1 cellular context compared by ENCODE assay signal in the genomic region with DNA sequence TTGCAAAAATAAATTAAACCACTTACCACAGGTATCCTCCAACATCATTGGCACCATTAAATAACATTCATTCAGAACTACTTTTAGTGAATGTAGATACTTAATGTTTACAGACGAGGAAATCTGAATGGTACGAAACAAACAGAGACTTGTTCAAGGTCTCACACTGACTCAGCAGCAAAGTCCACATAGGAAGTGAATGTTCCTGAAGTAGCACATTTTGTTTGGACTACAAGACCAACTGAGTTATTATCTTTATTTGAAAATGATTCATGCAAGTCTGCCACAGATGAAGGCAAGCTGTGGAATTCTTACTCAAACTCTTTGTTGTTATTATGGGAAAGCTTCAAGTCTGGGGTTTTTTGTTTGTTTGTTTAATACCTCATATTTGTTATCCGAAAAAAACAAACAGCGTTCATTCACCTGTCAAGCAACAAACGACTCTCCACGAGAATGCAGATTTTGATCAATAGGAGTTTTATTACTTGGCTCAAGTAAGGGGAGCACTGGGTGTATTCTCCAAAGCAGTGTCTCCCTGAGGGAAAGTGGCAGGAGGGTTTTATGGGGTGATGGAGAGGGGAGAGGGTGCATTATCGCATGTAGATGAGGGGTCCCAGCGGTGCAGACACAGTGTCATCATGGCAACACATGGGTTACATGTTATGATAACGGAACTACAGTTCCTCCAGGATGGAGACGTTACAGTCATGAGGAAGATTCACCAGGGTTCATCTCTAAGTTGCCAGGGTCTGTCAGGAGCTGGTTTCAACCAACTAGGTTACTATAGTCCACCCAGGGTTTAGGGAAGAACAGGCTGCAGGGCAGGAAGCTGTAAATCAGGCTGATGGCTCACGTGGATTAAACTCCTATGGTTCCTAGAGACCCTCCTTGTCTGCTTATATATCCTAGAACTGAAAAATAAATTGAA.
TF ChIP-seq lines count a peak whose summit lies in the region.

No MANE protein-coding gene starts in this region.

TF ChIP-seq in HepG2, 621 proteins besides CTCF, POLR2A, EP300 and RAD21 (continued from another document and continues in another):
- TF ChIP-seq ZBTB7A (CRISPR knock-in tag; IDR thresholded peaks at IDR 0.05): no peak
- TF ChIP-seq, protein P1, sequence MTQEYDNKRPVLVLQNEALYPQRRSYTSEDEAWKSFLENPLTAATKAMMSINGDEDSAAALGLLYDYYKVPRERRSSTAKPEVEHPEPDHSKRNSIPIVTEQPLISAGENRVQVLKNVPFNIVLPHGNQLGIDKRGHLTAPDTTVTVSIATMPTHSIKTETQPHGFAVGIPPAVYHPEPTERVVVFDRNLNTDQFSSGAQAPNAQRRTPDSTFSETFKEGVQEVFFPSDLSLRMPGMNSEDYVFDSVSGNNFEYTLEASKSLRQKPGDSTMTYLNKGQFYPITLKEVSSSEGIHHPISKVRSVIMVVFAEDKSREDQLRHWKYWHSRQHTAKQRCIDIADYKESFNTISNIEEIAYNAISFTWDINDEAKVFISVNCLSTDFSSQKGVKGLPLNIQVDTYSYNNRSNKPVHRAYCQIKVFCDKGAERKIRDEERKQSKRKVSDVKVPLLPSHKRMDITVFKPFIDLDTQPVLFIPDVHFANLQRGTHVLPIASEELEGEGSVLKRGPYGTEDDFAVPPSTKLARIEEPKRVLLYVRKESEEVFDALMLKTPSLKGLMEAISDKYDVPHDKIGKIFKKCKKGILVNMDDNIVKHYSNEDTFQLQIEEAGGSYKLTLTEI (CRISPR knock-in tag; conservative IDR thresholded peaks at IDR 0.05): no peak
- peak; percentile 81 for TF ChIP-seq FOSL2 (CRISPR knock-in tag; IDR thresholded peaks at IDR 0.05)
- peak; percentile 62 for TF ChIP-seq MAFF (IDR thresholded peaks at IDR 0.05; ENCODE audit: low read depth, low read length)
- no peak for TF ChIP-seq ZSCAN22 (CRISPR knock-in tag; IDR thresholded peaks at IDR 0.05)
- TF ChIP-seq ELF3 (CRISPR knock-in tag; IDR thresholded peaks at IDR 0.05): peak; percentile 35; the same call in 1 of the 2 replicates
- TF ChIP-seq, protein P2, sequence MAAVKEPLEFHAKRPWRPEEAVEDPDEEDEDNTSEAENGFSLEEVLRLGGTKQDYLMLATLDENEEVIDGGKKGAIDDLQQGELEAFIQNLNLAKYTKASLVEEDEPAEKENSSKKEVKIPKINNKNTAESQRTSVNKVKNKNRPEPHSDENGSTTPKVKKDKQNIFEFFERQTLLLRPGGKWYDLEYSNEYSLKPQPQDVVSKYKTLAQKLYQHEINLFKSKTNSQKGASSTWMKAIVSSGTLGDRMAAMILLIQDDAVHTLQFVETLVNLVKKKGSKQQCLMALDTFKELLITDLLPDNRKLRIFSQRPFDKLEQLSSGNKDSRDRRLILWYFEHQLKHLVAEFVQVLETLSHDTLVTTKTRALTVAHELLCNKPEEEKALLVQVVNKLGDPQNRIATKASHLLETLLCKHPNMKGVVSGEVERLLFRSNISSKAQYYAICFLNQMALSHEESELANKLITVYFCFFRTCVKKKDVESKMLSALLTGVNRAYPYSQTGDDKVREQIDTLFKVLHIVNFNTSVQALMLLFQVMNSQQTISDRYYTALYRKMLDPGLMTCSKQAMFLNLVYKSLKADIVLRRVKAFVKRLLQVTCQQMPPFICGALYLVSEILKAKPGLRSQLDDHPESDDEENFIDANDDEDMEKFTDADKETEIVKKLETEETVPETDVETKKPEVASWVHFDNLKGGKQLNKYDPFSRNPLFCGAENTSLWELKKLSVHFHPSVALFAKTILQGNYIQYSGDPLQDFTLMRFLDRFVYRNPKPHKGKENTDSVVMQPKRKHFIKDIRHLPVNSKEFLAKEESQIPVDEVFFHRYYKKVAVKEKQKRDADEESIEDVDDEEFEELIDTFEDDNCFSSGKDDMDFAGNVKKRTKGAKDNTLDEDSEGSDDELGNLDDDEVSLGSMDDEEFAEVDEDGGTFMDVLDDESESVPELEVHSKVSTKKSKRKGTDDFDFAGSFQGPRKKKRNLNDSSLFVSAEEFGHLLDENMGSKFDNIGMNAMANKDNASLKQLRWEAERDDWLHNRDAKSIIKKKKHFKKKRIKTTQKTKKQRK (IDR thresholded peaks at IDR 0.05; ENCODE audit: low read length): no peak
- TF ChIP-seq TBX2 (CRISPR knock-in tag; IDR thresholded peaks at IDR 0.05; ENCODE audit: borderline replicate concordance): no peak
- TF ChIP-seq, protein P3, sequence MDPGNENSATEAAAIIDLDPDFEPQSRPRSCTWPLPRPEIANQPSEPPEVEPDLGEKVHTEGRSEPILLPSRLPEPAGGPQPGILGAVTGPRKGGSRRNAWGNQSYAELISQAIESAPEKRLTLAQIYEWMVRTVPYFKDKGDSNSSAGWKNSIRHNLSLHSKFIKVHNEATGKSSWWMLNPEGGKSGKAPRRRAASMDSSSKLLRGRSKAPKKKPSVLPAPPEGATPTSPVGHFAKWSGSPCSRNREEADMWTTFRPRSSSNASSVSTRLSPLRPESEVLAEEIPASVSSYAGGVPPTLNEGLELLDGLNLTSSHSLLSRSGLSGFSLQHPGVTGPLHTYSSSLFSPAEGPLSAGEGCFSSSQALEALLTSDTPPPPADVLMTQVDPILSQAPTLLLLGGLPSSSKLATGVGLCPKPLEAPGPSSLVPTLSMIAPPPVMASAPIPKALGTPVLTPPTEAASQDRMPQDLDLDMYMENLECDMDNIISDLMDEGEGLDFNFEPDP (CRISPR knock-in tag; conservative IDR thresholded peaks at IDR 0.05): no peak
- no peak for TF ChIP-seq SOX6 (IDR thresholded peaks at IDR 0.05)
- TF ChIP-seq SOX6 (CRISPR knock-in tag; IDR thresholded peaks at IDR 0.05): peak; percentile 17; the same call in 1 of the 2 replicates
- TF ChIP-seq, protein P4, sequence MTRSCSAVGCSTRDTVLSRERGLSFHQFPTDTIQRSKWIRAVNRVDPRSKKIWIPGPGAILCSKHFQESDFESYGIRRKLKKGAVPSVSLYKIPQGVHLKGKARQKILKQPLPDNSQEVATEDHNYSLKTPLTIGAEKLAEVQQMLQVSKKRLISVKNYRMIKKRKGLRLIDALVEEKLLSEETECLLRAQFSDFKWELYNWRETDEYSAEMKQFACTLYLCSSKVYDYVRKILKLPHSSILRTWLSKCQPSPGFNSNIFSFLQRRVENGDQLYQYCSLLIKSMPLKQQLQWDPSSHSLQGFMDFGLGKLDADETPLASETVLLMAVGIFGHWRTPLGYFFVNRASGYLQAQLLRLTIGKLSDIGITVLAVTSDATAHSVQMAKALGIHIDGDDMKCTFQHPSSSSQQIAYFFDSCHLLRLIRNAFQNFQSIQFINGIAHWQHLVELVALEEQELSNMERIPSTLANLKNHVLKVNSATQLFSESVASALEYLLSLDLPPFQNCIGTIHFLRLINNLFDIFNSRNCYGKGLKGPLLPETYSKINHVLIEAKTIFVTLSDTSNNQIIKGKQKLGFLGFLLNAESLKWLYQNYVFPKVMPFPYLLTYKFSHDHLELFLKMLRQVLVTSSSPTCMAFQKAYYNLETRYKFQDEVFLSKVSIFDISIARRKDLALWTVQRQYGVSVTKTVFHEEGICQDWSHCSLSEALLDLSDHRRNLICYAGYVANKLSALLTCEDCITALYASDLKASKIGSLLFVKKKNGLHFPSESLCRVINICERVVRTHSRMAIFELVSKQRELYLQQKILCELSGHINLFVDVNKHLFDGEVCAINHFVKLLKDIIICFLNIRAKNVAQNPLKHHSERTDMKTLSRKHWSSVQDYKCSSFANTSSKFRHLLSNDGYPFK (CRISPR knock-in tag; IDR thresholded peaks at IDR 0.05; ENCODE audit: borderline replicate concordance): no peak
- TF ChIP-seq, protein P5, sequence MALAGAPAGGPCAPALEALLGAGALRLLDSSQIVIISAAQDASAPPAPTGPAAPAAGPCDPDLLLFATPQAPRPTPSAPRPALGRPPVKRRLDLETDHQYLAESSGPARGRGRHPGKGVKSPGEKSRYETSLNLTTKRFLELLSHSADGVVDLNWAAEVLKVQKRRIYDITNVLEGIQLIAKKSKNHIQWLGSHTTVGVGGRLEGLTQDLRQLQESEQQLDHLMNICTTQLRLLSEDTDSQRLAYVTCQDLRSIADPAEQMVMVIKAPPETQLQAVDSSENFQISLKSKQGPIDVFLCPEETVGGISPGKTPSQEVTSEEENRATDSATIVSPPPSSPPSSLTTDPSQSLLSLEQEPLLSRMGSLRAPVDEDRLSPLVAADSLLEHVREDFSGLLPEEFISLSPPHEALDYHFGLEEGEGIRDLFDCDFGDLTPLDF (CRISPR knock-in tag; IDR thresholded peaks at IDR 0.05): no peak
- TF ChIP-seq TSC22D2 (CRISPR knock-in tag; IDR thresholded peaks at IDR 0.05; ENCODE audit: borderline replicate concordance): no peak
- no peak for TF ChIP-seq POGZ (CRISPR knock-in tag; IDR thresholded peaks at IDR 0.05)
- TF ChIP-seq, protein P6, sequence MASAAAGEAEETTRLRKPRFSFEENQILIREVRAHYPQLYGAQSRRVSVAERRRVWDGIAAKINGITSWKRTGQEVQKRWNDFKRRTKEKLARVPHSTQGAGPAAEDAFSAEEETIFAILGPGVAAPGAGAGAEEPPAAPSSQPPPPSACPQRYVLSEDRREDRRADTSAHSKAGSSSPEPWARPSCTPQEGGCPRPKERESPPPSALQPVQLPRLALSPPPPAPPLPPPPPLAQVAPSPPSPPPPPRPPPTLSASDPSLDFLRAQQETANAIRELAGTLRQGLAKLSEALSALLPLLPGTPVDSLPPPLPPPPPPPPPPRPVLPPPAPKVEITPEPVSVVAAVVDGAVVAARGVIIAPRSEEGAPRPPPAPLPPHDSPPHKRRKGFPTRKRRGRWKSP (CRISPR knock-in tag; IDR thresholded peaks at IDR 0.05): no peak
- no peak for TF ChIP-seq ZNF441 (CRISPR knock-in tag; IDR thresholded peaks at IDR 0.05; ENCODE audit: borderline replicate concordance)
- TF ChIP-seq, protein P7, sequence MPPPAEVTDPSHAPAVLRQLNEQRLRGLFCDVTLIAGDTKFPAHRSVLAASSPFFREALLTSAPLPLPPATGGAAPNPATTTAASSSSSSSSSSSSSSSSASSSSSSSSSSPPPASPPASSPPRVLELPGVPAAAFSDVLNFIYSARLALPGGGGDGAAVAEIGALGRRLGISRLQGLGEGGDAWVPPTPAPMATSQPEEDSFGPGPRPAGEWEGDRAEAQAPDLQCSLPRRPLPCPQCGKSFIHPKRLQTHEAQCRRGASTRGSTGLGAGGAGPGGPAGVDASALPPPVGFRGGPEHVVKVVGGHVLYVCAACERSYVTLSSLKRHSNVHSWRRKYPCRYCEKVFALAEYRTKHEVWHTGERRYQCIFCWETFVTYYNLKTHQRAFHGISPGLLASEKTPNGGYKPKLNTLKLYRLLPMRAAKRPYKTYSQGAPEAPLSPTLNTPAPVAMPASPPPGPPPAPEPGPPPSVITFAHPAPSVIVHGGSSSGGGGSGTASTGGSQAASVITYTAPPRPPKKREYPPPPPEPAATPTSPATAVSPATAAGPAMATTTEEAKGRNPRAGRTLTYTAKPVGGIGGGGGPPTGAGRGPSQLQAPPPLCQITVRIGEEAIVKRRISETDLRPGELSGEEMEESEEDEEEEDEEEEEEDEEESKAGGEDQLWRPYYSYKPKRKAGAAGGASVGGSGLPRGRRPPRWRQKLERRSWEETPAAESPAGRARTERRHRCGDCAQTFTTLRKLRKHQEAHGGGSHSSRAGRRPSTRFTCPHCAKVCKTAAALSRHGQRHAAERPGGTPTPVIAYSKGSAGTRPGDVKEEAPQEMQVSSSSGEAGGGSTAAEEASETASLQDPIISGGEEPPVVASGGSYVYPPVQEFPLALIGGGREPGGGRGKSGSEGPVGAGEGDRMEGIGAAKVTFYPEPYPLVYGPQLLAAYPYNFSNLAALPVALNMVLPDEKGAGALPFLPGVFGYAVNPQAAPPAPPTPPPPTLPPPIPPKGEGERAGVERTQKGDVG (CRISPR knock-in tag; IDR thresholded peaks at IDR 0.05; ENCODE audit: borderline replicate concordance): no peak
- no peak for TF ChIP-seq EEA1 (CRISPR knock-in tag; IDR thresholded peaks at IDR 0.05; ENCODE audit: borderline replicate concordance)
- TF ChIP-seq ZNF207 (IDR thresholded peaks at IDR 0.05; ENCODE audit: borderline replicate concordance): no peak
- no peak for TF ChIP-seq FOXA1 (IDR thresholded peaks at IDR 0.05)
- TF ChIP-seq FOXA1 (CRISPR knock-in tag; IDR thresholded peaks at IDR 0.05): 0 out of 2 replicates have a peak, but pooled peaks have one; percentile 14
- TF ChIP-seq ZNF841 (CRISPR knock-in tag; IDR thresholded peaks at IDR 0.05; ENCODE audit: borderline replicate concordance): no peak
- TF ChIP-seq ZNF264 (CRISPR knock-in tag; IDR thresholded peaks at IDR 0.05): no peak
- TF ChIP-seq ZNF780A (CRISPR knock-in tag; IDR thresholded peaks at IDR 0.05): no peak
- no peak for TF ChIP-seq ZSCAN12 (CRISPR knock-in tag; IDR thresholded peaks at IDR 0.05)
- no peak for TF ChIP-seq ZIK1 (CRISPR knock-in tag; IDR thresholded peaks at IDR 0.05; ENCODE audit: borderline replicate concordance, low read depth)
- TF ChIP-seq, protein P8, sequence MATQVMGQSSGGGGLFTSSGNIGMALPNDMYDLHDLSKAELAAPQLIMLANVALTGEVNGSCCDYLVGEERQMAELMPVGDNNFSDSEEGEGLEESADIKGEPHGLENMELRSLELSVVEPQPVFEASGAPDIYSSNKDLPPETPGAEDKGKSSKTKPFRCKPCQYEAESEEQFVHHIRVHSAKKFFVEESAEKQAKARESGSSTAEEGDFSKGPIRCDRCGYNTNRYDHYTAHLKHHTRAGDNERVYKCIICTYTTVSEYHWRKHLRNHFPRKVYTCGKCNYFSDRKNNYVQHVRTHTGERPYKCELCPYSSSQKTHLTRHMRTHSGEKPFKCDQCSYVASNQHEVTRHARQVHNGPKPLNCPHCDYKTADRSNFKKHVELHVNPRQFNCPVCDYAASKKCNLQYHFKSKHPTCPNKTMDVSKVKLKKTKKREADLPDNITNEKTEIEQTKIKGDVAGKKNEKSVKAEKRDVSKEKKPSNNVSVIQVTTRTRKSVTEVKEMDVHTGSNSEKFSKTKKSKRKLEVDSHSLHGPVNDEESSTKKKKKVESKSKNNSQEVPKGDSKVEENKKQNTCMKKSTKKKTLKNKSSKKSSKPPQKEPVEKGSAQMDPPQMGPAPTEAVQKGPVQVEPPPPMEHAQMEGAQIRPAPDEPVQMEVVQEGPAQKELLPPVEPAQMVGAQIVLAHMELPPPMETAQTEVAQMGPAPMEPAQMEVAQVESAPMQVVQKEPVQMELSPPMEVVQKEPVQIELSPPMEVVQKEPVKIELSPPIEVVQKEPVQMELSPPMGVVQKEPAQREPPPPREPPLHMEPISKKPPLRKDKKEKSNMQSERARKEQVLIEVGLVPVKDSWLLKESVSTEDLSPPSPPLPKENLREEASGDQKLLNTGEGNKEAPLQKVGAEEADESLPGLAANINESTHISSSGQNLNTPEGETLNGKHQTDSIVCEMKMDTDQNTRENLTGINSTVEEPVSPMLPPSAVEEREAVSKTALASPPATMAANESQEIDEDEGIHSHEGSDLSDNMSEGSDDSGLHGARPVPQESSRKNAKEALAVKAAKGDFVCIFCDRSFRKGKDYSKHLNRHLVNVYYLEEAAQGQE (IDR thresholded peaks at IDR 0.05; ENCODE audit: borderline replicate concordance in 1 of 2, low read depth in 1 of 2, low read length in 2 of 2): no peak
